ENCODE assay signal across 8 cellular contexts in the genomic region with DNA sequence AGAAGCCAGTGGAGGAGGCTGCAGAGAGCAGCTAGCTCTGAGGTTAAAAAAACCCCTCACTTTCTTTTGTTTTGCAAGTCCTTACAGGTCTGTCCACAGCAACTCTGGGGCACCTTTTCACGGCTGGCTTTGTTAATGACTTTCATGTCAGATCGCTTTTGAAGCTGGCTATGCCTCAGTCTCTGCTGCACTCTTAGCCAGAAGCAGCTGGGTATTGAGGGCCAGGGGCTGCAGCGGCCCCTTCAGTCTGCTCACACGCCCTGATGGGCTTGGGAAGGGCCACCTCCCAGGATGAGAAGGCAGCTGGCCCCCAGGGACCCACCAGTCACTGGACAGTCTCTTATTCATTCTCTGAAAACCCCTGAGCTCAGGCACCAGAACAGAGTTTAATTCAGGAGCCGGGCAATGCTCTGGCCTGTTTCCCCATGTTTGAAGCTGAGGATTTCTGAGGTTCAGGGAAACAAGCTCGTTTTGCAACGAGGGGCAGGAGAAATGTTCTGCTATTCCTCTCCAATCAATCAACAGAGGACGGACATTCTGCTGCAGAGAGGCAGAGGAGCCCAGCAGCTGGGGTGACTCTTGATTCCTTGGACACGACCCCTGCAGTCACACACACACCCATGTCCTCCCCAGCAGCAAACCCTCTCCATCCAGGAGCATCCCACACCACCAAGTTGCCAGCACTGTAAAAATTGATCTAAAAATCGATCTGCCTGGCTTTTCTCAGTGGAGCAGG. TPM values are rescaled to one million over a fixed set of nuclear protein-coding genes. Genes with fewer than 3 reads are reported as not detected.
DNase-seq lines count a peak whose midpoint lies in the region; ATAC-seq and TF ChIP-seq lines count a peak whose summit lies in the region.

No MANE protein-coding gene starts in this region.

- H3K27ac ChIP-seq in lung (ENCODE audit: low read depth in 1 of 2, low read length in 1 of 2) (peak overlapping the region; percentile 76 to 91), temporal lobe (ENCODE audit: low read depth, low read length) (peak overlapping the region; percentile 77)

- H3K36me3 ChIP-seq in lung (ENCODE audit: control insufficient read depth in 2 of 2, insufficient read depth in 2 of 2, low read length in 2 of 2): peaks cover 0 to under 1% of the 10 kb centered on the region in 2 donors

- no peaks in the 10 kb centered on the region for H3K27me3 ChIP-seq in lung (ENCODE audit: control insufficient read depth, insufficient read depth)

- H3K4me1 Mint-ChIP-seq in activated T-cell treated with anti-CD3 and anti-CD28 coated beads, Interleukin-2, amount 50 U/mL, for 24 hours (ENCODE audit: low read depth): peaks cover 40% of the 10 kb centered on the region
- peaks cover 43% of the 10 kb centered on the region for H3K4me1 Mint-ChIP-seq in activated CD8-positive, alpha-beta T cell treated with anti-CD3 and anti-CD28 coated beads, Interleukin-2, amount 10 ng/mL, durations not matched to agents 7 days and 5 days (ENCODE audit: low read depth)

- POLR2A ChIA-PET in activated CD8-positive, alpha-beta T cell treated with anti-CD3 and anti-CD28 coated beads, Interleukin-2, amount 10 ng/mL, durations not matched to agents 7 days and 5 days (lab: Charles Lee): interaction anchor here (0.8 to 3.3 kb wide), 7 partner anchors 10 to 38 kb away, joined by 3 to 24 read pairs (median 4); partner anchors contain the start of genes ARL3, SFXN2 and TRIM8

- DNase-seq in activated T-cell treated with anti-CD3 and anti-CD28 coated beads, Interleukin-2, amount 50 U/mL, for 24 hours: no peak
- DNase-seq in activated T-cell treated with anti-CD3 and anti-CD28 coated beads, Interleukin-2, amount 50 U/mL, for 1 hour: no peak
- DNase-seq in activated CD8-positive, alpha-beta T cell treated with anti-CD3 and anti-CD28 coated beads, Interleukin-2, amount 10 ng/mL, durations not matched to agents 7 days and 5 days: no peak
- no peak for DNase-seq in lung (ENCODE audit: low spot score)
- no peak for DNase-seq in ecto neural progenitor cell (ENCODE audit: low spot score)
- no peak for DNase-seq in DMS79 (lab: John Stamatoyannopoulos, UW)

- H3K27me3 Mint-ChIP-seq in activated T-cell treated with anti-CD3 and anti-CD28 coated beads, Interleukin-2, amount 50 U/mL, for 24 hours: no peaks in the 10 kb centered on the region
- H3K27me3 Mint-ChIP-seq in activated CD8-positive, alpha-beta T cell treated with anti-CD3 and anti-CD28 coated beads, Interleukin-2, amount 10 ng/mL, durations not matched to agents 7 days and 5 days (ENCODE audit: low read depth): no peaks in the 10 kb centered on the region

- peaks cover 17 to 28% of the 10 kb centered on the region in 2 donors for H3K4me1 ChIP-seq in lung (ENCODE audit: control insufficient read depth in 2 of 2, insufficient read depth in 2 of 2, low read length in 2 of 2)

- 41 to 56% methylated on average over 10 of the region's 10 CpGs for WGBS in lung, 2 donors

- CTCF ChIA-PET in activated CD8-positive, alpha-beta T cell treated with anti-CD3 and anti-CD28 coated beads, Interleukin-2, amount 10 ng/mL, durations not matched to agents 7 days and 5 days (lab: Charles Lee): interaction anchor here (1.0 to 4.6 kb wide), 13 partner anchors 8 to 171 kb away, joined by 3 to 61 read pairs (median 5); partner anchors contain the start of genes ARL3, SFXN2 and TRIM8

- peaks cover 2% of the 10 kb centered on the region for H3K36me3 Mint-ChIP-seq in activated T-cell treated with anti-CD3 and anti-CD28 coated beads, Interleukin-2, amount 50 U/mL, for 24 hours (ENCODE audit: low read depth)
- H3K36me3 Mint-ChIP-seq in activated CD8-positive, alpha-beta T cell treated with anti-CD3 and anti-CD28 coated beads, Interleukin-2, amount 10 ng/mL, durations not matched to agents 7 days and 5 days (ENCODE audit: low read depth): peaks cover 5% of the 10 kb centered on the region

- H3K4me3 ChIP-seq in lung: no peak overlapping the region

- no peaks in the 10 kb centered on the region for H3K9me3 Mint-ChIP-seq in activated T-cell treated with anti-CD3 and anti-CD28 coated beads, Interleukin-2, amount 50 U/mL, for 24 hours
- no peaks in the 10 kb centered on the region for H3K9me3 Mint-ChIP-seq in activated CD8-positive, alpha-beta T cell treated with anti-CD3 and anti-CD28 coated beads, Interleukin-2, amount 10 ng/mL, durations not matched to agents 7 days and 5 days (ENCODE audit: insufficient read depth)

- TF ChIP-seq CTCF in lung (IDR thresholded peaks at IDR 0.05; ENCODE audit: control extremely low read depth, extremely low read depth): no peak

- peak overlapping the region; percentile 86 for H3K27ac Mint-ChIP-seq in activated T-cell treated with anti-CD3 and anti-CD28 coated beads, Interleukin-2, amount 50 U/mL, for 24 hours
- peak overlapping the region; percentile 87 for H3K27ac Mint-ChIP-seq in activated CD8-positive, alpha-beta T cell treated with anti-CD3 and anti-CD28 coated beads, Interleukin-2, amount 10 ng/mL, durations not matched to agents 7 days and 5 days

- H3K9me3 ChIP-seq in lung (ENCODE audit: control insufficient read depth in 2 of 2, insufficient read depth in 1 of 2, low read length in 1 of 2): no peaks in the 10 kb centered on the region

- no peak for ATAC-seq in activated CD8-positive, alpha-beta T cell treated with anti-CD3 and anti-CD28 coated beads, Interleukin-2, amount 10 ng/mL, durations not matched to agents 7 days and 5 days
- no peak for ATAC-seq in lung (ENCODE audit: insufficient read depth, low FRiP score)
- no peak for ATAC-seq in activated CD4-positive, CD25-positive, alpha-beta regulatory T cell treated with anti-CD3 and anti-CD28 coated beads, Interleukin-2, amount 50 U/mL, for 24 hours

- H3K4me3 Mint-ChIP-seq in activated T-cell treated with anti-CD3 and anti-CD28 coated beads, Interleukin-2, amount 50 U/mL, for 24 hours: no peak overlapping the region
- peak overlapping the region; percentile 70 for H3K4me3 Mint-ChIP-seq in activated CD8-positive, alpha-beta T cell treated with anti-CD3 and anti-CD28 coated beads, Interleukin-2, amount 10 ng/mL, durations not matched to agents 7 days and 5 days

RNA-seq across cellular contexts. Expression of gene TRIM8, which starts 31.0 kb away (rescaled TPM):
- total RNA-seq in activated CD8-positive, alpha-beta T cell treated with anti-CD3 and anti-CD28 coated beads, Interleukin-2, amount 10 ng/mL, durations not matched to agents 7 days and 5 days: 10 to 100 TPM; 45.0 to 47.1 TPM
- total RNA-seq in lung: 100 to 1,000 TPM; 136 to 173 TPM
- 100 to 1,000 TPM in 1 of 2 donors, 10 to 100 TPM in 1; 81.5 to 104 TPM for polyA plus RNA-seq in lung
- total RNA-seq in temporal lobe: 27.0 TPM

RNA-seq across cellular contexts. Expression of gene ARL3, which starts 38.9 kb away (rescaled TPM):
- 1 to 10 TPM; 4.7 to 5.2 TPM for total RNA-seq in activated CD8-positive, alpha-beta T cell treated with anti-CD3 and anti-CD28 coated beads, Interleukin-2, amount 10 ng/mL, durations not matched to agents 7 days and 5 days
- total RNA-seq in lung (10 to 100 TPM in 1 of 2 donors, 1 to 10 TPM in 1; 9.9 to 12.2 TPM), temporal lobe (32.5 TPM)
- polyA plus RNA-seq in lung: 1 to 10 TPM; 6.7 to 9.6 TPM

RNA-seq across cellular contexts. Expression of gene SFXN2, which starts 39.1 kb away (rescaled TPM):
- total RNA-seq in activated CD8-positive, alpha-beta T cell treated with anti-CD3 and anti-CD28 coated beads, Interleukin-2, amount 10 ng/mL, durations not matched to agents 7 days and 5 days: 10 to 100 TPM; 22.2 TPM
- 10 to 100 TPM; 11.3 to 27.0 TPM for total RNA-seq in lung
- polyA plus RNA-seq in lung: 10 to 100 TPM; 10.8 to 16.8 TPM
- 3.4 TPM for total RNA-seq in temporal lobe
